ENCODE assay signal across 13 cellular contexts in genomic region chr3:18134386-18135082, GRCh38.
DNase-seq lines count a peak whose midpoint lies in the region; FAIRE-seq and TF ChIP-seq lines count a peak whose summit lies in the region.
"Had no signal": no experiment of that assay in that cellular context is flagged by ENCODE, and none has a peak within 500 bp of the region (broad histone marks: within the 10 kb centered on the region; RNA-seq: fewer than 3 reads in every experiment).

No MANE protein-coding gene starts in this region.

- TF ChIP-seq CTCF in endodermal cell (conservative IDR thresholded peaks at IDR 0.05): no peak
- TF ChIP-seq CTCF in GM10266 (IDR thresholded peaks at IDR 0.05; ENCODE audit: control insufficient read depth, insufficient read depth, low read depth, missing control alignments): no peak

- H3K4me3 Mint-ChIP-seq in endodermal cell: no peak overlapping the region
- H3K4me3 Mint-ChIP-seq: activated CD4-positive, alpha-beta memory T cell treated with anti-CD3 and anti-CD28 coated beads, Interleukin-2, amount 10 ng/mL, durations not matched to agents 7 days and 5 days; activated naive CD4-positive, alpha-beta T cell treated with anti-CD3 and anti-CD28 coated beads, Interleukin-2, amount 10 ng/mL, durations not matched to agents 7 days and 5 days had no signal

- H3K27ac ChIP-seq in endodermal cell (ENCODE audit: low read depth, low read length) (peak overlapping the region; percentile 76), small intestine (ENCODE audit: low read depth in 1 of 2, low read length in 1 of 2) (no peak overlapping the region)
- H3K27ac ChIP-seq: dorsolateral prefrontal cortex had no signal

- 80 to 100% methylated on average over 1 to 2 of the region's 2 CpGs for whole genome bisulfite sequencing in endodermal cell (ENCODE audit: insufficient coverage in 1 of 2, insufficient read length in 1 of 2), 2 experiments
- WGBS in small intestine, 3 donors: 61 to 76% (median 63%) methylated on average over 2 of the region's 2 CpGs

- no peak for FAIRE-seq in small intestine (lab: Jason Lieb, UNC)

- H3K4me1 ChIP-seq in endodermal cell (ENCODE audit: control insufficient read depth, insufficient read depth, low read length) (peaks cover 9% of the 10 kb centered on the region), neuron (ENCODE audit: insufficient read depth, low read length) (peaks cover 31% of the 10 kb centered on the region), small intestine (ENCODE audit: control insufficient read depth in 2 of 2, insufficient read depth in 1 of 2, low read depth in 1 of 2, low read length in 1 of 2) (no peaks in the 10 kb centered on the region)

- H2AFZ ChIP-seq in neuron (ENCODE audit: low read depth, low read length): peak overlapping the region; percentile 61

- no peak overlapping the region for H3K27ac Mint-ChIP-seq in endodermal cell
- H3K27ac Mint-ChIP-seq: activated CD4-positive, alpha-beta memory T cell treated with anti-CD3 and anti-CD28 coated beads, Interleukin-2, amount 10 ng/mL, durations not matched to agents 7 days and 5 days; activated naive CD4-positive, alpha-beta T cell treated with anti-CD3 and anti-CD28 coated beads, Interleukin-2, amount 10 ng/mL, durations not matched to agents 7 days and 5 days had no signal

- no peaks in the 10 kb centered on the region for H3K27me3 Mint-ChIP-seq in endodermal cell (ENCODE audit: insufficient read depth)
- H3K27me3 Mint-ChIP-seq: activated CD4-positive, alpha-beta memory T cell treated with anti-CD3 and anti-CD28 coated beads, Interleukin-2, amount 10 ng/mL, durations not matched to agents 7 days and 5 days; activated naive CD4-positive, alpha-beta T cell treated with anti-CD3 and anti-CD28 coated beads, Interleukin-2, amount 10 ng/mL, durations not matched to agents 7 days and 5 days had no signal

- H3K27me3 ChIP-seq in endodermal cell (ENCODE audit: control insufficient read depth, insufficient read depth, low read length, poor library complexity, severe bottlenecking) (no peaks in the 10 kb centered on the region), neuron (ENCODE audit: insufficient read depth, low read length) (no peaks in the 10 kb centered on the region), MG63 (no peaks in the 10 kb centered on the region), small intestine (ENCODE audit: control insufficient read depth in 2 of 2, insufficient read depth in 2 of 2, low read length in 2 of 2) (no peaks in the 10 kb centered on the region)
- H3K27me3 ChIP-seq: dorsolateral prefrontal cortex had no signal

- peaks cover 18% of the 10 kb centered on the region for H3K9me3 ChIP-seq in endodermal cell (ENCODE audit: control insufficient read depth, low read length)
- no peaks in the 10 kb centered on the region for H3K9me3 ChIP-seq in neuron (ENCODE audit: low read length)
- no peaks in the 10 kb centered on the region for H3K9me3 ChIP-seq in MG63
- H3K9me3 ChIP-seq in small intestine (ENCODE audit: control insufficient read depth, low read depth): no peaks in the 10 kb centered on the region

- DNase-seq in GDM1 (lab: John Stamatoyannopoulos, UW) (peak; percentile 4), MV-4-11 (lab: John Stamatoyannopoulos, UW) (peak; percentile 31), endodermal cell (no peak), MG63 (no peak), GM10266 (ENCODE audit: extremely low spot score) (no peak), small intestine (no peak)
- no peak for DNase-seq in activated naive CD4-positive, alpha-beta T cell treated with anti-CD3 and anti-CD28 coated beads, Interleukin-2, amount 50 U/mL, for 16 hours
- DNase-seq: activated CD4-positive, alpha-beta memory T cell treated with anti-CD3 and anti-CD28 coated beads, Interleukin-2, amount 10 ng/mL, durations not matched to agents 7 days and 5 days; activated naive CD4-positive, alpha-beta T cell treated with anti-CD3 and anti-CD28 coated beads, Interleukin-2, amount 10 ng/mL, durations not matched to agents 7 days and 5 days; dorsolateral prefrontal cortex; hypothalamus; T-helper 2 cell had no signal

- no peaks in the 10 kb centered on the region for H3K36me3 ChIP-seq in endodermal cell (ENCODE audit: control insufficient read depth, insufficient read depth, low read length)
- H3K36me3 ChIP-seq in neuron (ENCODE audit: insufficient read depth, low read length): no peaks in the 10 kb centered on the region
- no peaks in the 10 kb centered on the region for H3K36me3 ChIP-seq in MG63
- no peaks in the 10 kb centered on the region for H3K36me3 ChIP-seq in small intestine (ENCODE audit: control insufficient read depth in 2 of 2, insufficient read depth in 2 of 2, low read length in 2 of 2)

- no peak overlapping the region for H3K4me3 ChIP-seq in endodermal cell (ENCODE audit: low read length)
- H3K4me3 ChIP-seq in neuron (ENCODE audit: low read length): no peak overlapping the region
- no peak overlapping the region for H3K4me3 ChIP-seq in MG63
- no peak overlapping the region for H3K4me3 ChIP-seq in small intestine (ENCODE audit: low read depth in 1 of 2, low read length in 2 of 2)
- H3K4me3 ChIP-seq: dorsolateral prefrontal cortex had no signal

- peaks cover 19% of the 10 kb centered on the region for H3K4me1 Mint-ChIP-seq in endodermal cell
- H3K4me1 Mint-ChIP-seq: activated CD4-positive, alpha-beta memory T cell treated with anti-CD3 and anti-CD28 coated beads, Interleukin-2, amount 10 ng/mL, durations not matched to agents 7 days and 5 days; activated naive CD4-positive, alpha-beta T cell treated with anti-CD3 and anti-CD28 coated beads, Interleukin-2, amount 10 ng/mL, durations not matched to agents 7 days and 5 days had no signal

- peaks cover 10% of the 10 kb centered on the region for H3K36me3 Mint-ChIP-seq in endodermal cell (ENCODE audit: low read depth)
- H3K36me3 Mint-ChIP-seq: activated naive CD4-positive, alpha-beta T cell treated with anti-CD3 and anti-CD28 coated beads, Interleukin-2, amount 10 ng/mL, durations not matched to agents 7 days and 5 days had no signal

- H3K9ac ChIP-seq in endodermal cell (ENCODE audit: extremely low read depth, low read length, poor library complexity, severe bottlenecking): no peak overlapping the region

- H3K9me3 Mint-ChIP-seq in endodermal cell: peaks cover 14% of the 10 kb centered on the region
- H3K9me3 Mint-ChIP-seq: activated CD4-positive, alpha-beta memory T cell treated with anti-CD3 and anti-CD28 coated beads, Interleukin-2, amount 10 ng/mL, durations not matched to agents 7 days and 5 days; activated naive CD4-positive, alpha-beta T cell treated with anti-CD3 and anti-CD28 coated beads, Interleukin-2, amount 10 ng/mL, durations not matched to agents 7 days and 5 days had no signal

Comparison
In these comparisons a context has a peak if more than half of its experiments do, and no peak if none do; other contexts are left out.
1. DNase-seq: peak in GDM1 (single experiment) and MV-4-11 (single experiment); none in endodermal cell (single experiment), MG63 (single experiment), GM10266 (single experiment), activated naive CD4-positive, alpha-beta T cell treated with anti-CD3 and anti-CD28 coated beads, Interleukin-2, amount 50 U/mL, for 16 hours (single experiment) and small intestine (single experiment).